Comparison of ENCODE assay signal across 8 cellular contexts in genomic region chr11:67468835-67469811, GRCh38.
DNase-seq lines count a peak whose midpoint lies in the region; ATAC-seq lines count a peak whose summit lies in the region.

Gene TMEM134 (minus strand): TSS chr11:67469251. CDS start chr11:67469192, 59 bp downstream.

- DNase-seq in ACHN (peak; percentile 88), NCI-H2227 treated with DMSO at 0.1 percent for 48 hours (lab: John Stamatoyannopoulos, UW) (peak; percentile 90), islet precursor cell (peak; percentile 96)
- DNase-seq in central memory CD8-positive, alpha-beta T cell (ENCODE audit: low spot score in 2 of 2), result peak; percentile 70 to 83
- DNase-seq in stimulated activated CD4-positive, alpha-beta T cell treated with anti-CD3 and anti-CD28 coated beads, Interleukin-12 subunit alpha, Interleukin-12 subunit beta, amount 100 ng/mL, for 4 hours, result peak; percentile 95

- peak; percentile 51 for ATAC-seq in GM18861 (IDR thresholded peaks at IDR 0.05; ENCODE audit: unreplicated experiment)
- ATAC-seq in HG03108 (IDR thresholded peaks at IDR 0.05; ENCODE audit: unreplicated experiment), result peak; percentile 60
- peak; percentile 83 to 85 for ATAC-seq in activated CD4-positive, CD25-positive, alpha-beta regulatory T cell treated with anti-CD3 and anti-CD28 coated beads, Interleukin-2, amount 50 U/mL, for 24 hours
- ATAC-seq in central memory CD8-positive, alpha-beta T cell (replicated peaks; ENCODE audit: extremely low read depth, poor library complexity, severe bottlenecking), result peak; percentile 73

- no peaks in the 10 kb centered on the region for H3K27me3 Mint-ChIP-seq in central memory CD8-positive, alpha-beta T cell

- peaks cover 31% of the 10 kb centered on the region for H3K4me1 Mint-ChIP-seq in central memory CD8-positive, alpha-beta T cell

- H3K27ac Mint-ChIP-seq in central memory CD8-positive, alpha-beta T cell (ENCODE audit: low read depth), result peak within 1 kb of the TSS; percentile 61

- in situ Hi-C loops in ACHN (cut with HindIII; ENCODE audit: low pct_ligation_motif_present, low pct_unique_long_range_greater_than_20kb, low sequenced_read_pairs), result no loop called here

- H3K36me3 Mint-ChIP-seq in central memory CD8-positive, alpha-beta T cell (ENCODE audit: insufficient read depth), result peaks cover 8% of the 10 kb centered on the region

- H3K4me3 Mint-ChIP-seq in central memory CD8-positive, alpha-beta T cell, result peak within 1 kb of the TSS; percentile 86

- no peaks in the 10 kb centered on the region for H3K9me3 Mint-ChIP-seq in central memory CD8-positive, alpha-beta T cell

Comparison
In these comparisons a context has a peak if more than half of its experiments do, and no peak if none do; other contexts are left out.
1. Peak in every context shown above with its lines: DNase-seq and ATAC-seq.